In genomic region chr6:30884521-30885480, GRCh38 we compare ENCODE assay signal across 1 cellular context.
TF ChIP-seq lines count a peak whose summit lies in the region.

No MANE protein-coding gene starts in this region.

TF ChIP-seq in K562, 482 proteins besides CTCF, POLR2A, EP300 and RAD21 (continued from another document and continues in another):
- no peak for TF ChIP-seq NR2C2 (CRISPR knock-in tag; IDR thresholded peaks at IDR 0.05)
- no peak for TF ChIP-seq NR2C2 (tag; IDR thresholded peaks at IDR 0.05)
- no peak for TF ChIP-seq HOXB6 (CRISPR knock-in tag; IDR thresholded peaks at IDR 0.05; ENCODE audit: borderline replicate concordance)
- no peak for TF ChIP-seq KLF1 (tag; IDR thresholded peaks at IDR 0.05)
- TF ChIP-seq AFF1 (IDR thresholded peaks at IDR 0.05; ENCODE audit: low read depth in 1 of 2, partially characterized antibody in 2 of 2): no peak
- TF ChIP-seq HES1 (IDR thresholded peaks at IDR 0.05; ENCODE audit: low read depth): no peak
- no peak for TF ChIP-seq PHF8 (IDR thresholded peaks at IDR 0.05; ENCODE audit: borderline replicate concordance, low read length)
- no peak for TF ChIP-seq ZBTB26 (CRISPR knock-in tag; IDR thresholded peaks at IDR 0.05)
- TF ChIP-seq PRDM10 (IDR thresholded peaks at IDR 0.05; ENCODE audit: partially characterized antibody): no peak
- TF ChIP-seq NFXL1 (CRISPR knock-in tag; IDR thresholded peaks at IDR 0.05): no peak
- TF ChIP-seq PURB (CRISPR knock-in tag; IDR thresholded peaks at IDR 0.05; ENCODE audit: low read depth): no peak
- TF ChIP-seq MTA2 (IDR thresholded peaks at IDR 0.05; ENCODE audit: low read depth): no peak
- no peak for TF ChIP-seq SETDB1 (IDR thresholded peaks at IDR 0.05; ENCODE audit: low read length)
- TF ChIP-seq ZNF699 (CRISPR knock-in tag; IDR thresholded peaks at IDR 0.05; ENCODE audit: insufficient replicate concordance): no peak
- peak in 1 of 3 experiments; percentile 1 for TF ChIP-seq YY1 (IDR thresholded peaks at IDR 0.05; ENCODE audit: borderline replicate concordance in 1 of 3, control insufficient read depth in 1 of 3, extremely low read depth in 1 of 3, insufficient read depth in 3 of 3, insufficient read length in 1 of 3, insufficient replicate concordance in 2 of 3, low read depth in 1 of 3, low read length in 2 of 3)
- no peak for TF ChIP-seq ZNF384 (IDR thresholded peaks at IDR 0.05; ENCODE audit: low read depth, low read length)
- no peak for TF ChIP-seq CREBBP (IDR thresholded peaks at IDR 0.05; ENCODE audit: low read depth, low read length)
- TF ChIP-seq ARID1B (IDR thresholded peaks at IDR 0.05): peak; percentile 35; the same call in 1 of the 2 replicates
- TF ChIP-seq ARID3B (CRISPR knock-in tag; IDR thresholded peaks at IDR 0.05; ENCODE audit: borderline replicate concordance): peak; percentile 30; the same call in 1 of the 2 replicates
- no peak for TF ChIP-seq HDAC3 (IDR thresholded peaks at IDR 0.05; ENCODE audit: borderline replicate concordance, partially characterized antibody)
- TF ChIP-seq ZNF583 (CRISPR knock-in tag; IDR thresholded peaks at IDR 0.05): no peak
- no peak for TF ChIP-seq RBM34 (IDR thresholded peaks at IDR 0.05; ENCODE audit: borderline replicate concordance, insufficient read depth, low read length)
- TF ChIP-seq E4F1 (CRISPR knock-in tag; IDR thresholded peaks at IDR 0.05; ENCODE audit: borderline replicate concordance): no peak
- no peak for TF ChIP-seq NCOA6 (IDR thresholded peaks at IDR 0.05)
- TF ChIP-seq ZNF436 (CRISPR knock-in tag; IDR thresholded peaks at IDR 0.05): no peak
- no peak for TF ChIP-seq GATAD2B (IDR thresholded peaks at IDR 0.05; ENCODE audit: borderline replicate concordance)
- TF ChIP-seq ZNF717 (CRISPR knock-in tag; IDR thresholded peaks at IDR 0.05): no peak
- TF ChIP-seq PRPF4 (IDR thresholded peaks at IDR 0.05; ENCODE audit: insufficient read depth, low read depth, low read length, poor library complexity, severe bottlenecking): no peak
- no peak for TF ChIP-seq CGGBP1 (CRISPR knock-in tag; IDR thresholded peaks at IDR 0.05)
- no peak for TF ChIP-seq ZNF197 (CRISPR knock-in tag; IDR thresholded peaks at IDR 0.05; ENCODE audit: low read depth)
- TF ChIP-seq RNF2 (IDR thresholded peaks at IDR 0.05): no peak
- peak; percentile 27; the same call in 1 of the 2 replicates for TF ChIP-seq TRIM25 (IDR thresholded peaks at IDR 0.05; ENCODE audit: borderline replicate concordance)
- peak; percentile 92 for TF ChIP-seq ZNF740 (CRISPR knock-in tag; IDR thresholded peaks at IDR 0.05)
- TF ChIP-seq ZNF740 (tag; IDR thresholded peaks at IDR 0.05): no peak
- no peak for TF ChIP-seq NFIX (CRISPR knock-in tag; IDR thresholded peaks at IDR 0.05; ENCODE audit: low read depth)
- no peak for TF ChIP-seq IRF1 (CRISPR knock-in tag; IDR thresholded peaks at IDR 0.05; ENCODE audit: borderline replicate concordance)
- TF ChIP-seq NCOR1 (IDR thresholded peaks at IDR 0.05): no peak
- TF ChIP-seq ZNF511 (CRISPR knock-in tag; IDR thresholded peaks at IDR 0.05): no peak
- TF ChIP-seq E2F1 (CRISPR knock-in tag; IDR thresholded peaks at IDR 0.05): 0 out of 2 replicates have a peak, but pooled peaks have one; percentile 45
- TF ChIP-seq ZNF764 (CRISPR knock-in tag; IDR thresholded peaks at IDR 0.05; ENCODE audit: low read depth): no peak
